Comparison of ENCODE assay signal across 26 cellular contexts in the genomic region with DNA sequence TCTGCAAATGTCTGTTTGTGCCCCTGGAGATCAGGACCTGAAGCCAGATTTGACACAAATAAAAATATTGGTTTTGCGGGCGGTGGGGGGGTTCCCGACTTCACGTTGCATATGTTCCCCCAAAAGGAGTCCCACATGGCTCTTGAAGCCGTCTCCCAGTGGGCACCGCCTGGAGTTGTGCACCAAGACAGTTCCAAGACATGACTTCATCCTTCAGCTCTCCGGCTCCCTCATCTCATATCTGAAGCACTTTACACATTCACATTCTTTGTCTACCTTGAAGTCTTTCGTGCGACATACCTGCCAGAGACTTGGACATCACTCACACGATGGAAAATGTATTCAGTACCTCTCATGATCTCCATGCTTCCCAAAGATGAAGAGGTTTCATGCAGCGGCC.
"Had no signal": no experiment of that assay in that cellular context is flagged by ENCODE, and none has a peak within 500 bp of the region (broad histone marks: within the 10 kb centered on the region; RNA-seq: fewer than 3 reads in every experiment).

No MANE protein-coding gene starts in this region.

- H3K4me1 ChIP-seq: stomach, suprapubic skin, testis, thyroid gland, tibial artery, tibial nerve, transverse colon, upper lobe of left lung, upper lobe of right lung, uterus, vagina had no signal

- H3K27me3 ChIP-seq: stomach, suprapubic skin, testis, thyroid gland, tibial artery, tibial nerve, transverse colon, upper lobe of left lung, upper lobe of right lung, uterus, vagina had no signal

- DNase-seq: stimulated activated CD4-positive, alpha-beta T cell treated with anti-CD3 and anti-CD28 coated beads, Interleukin-2, amount 100 ng/mL, for 24 hours; stimulated activated CD4-positive, alpha-beta T cell treated with anti-CD3 and anti-CD28 coated beads, Interleukin-2, amount 100 ng/mL, for 48 hours; stimulated activated CD4-positive, alpha-beta T cell treated with anti-CD3 and anti-CD28 coated beads, Interleukin-4, amount 100 ng/mL, for 1 hour; stimulated activated CD4-positive, alpha-beta T cell treated with anti-CD3 and anti-CD28 coated beads, Interleukin-4, amount 100 ng/mL, for 24 hours; stimulated activated CD4-positive, alpha-beta T cell treated with anti-CD3 and anti-CD28 coated beads, Interleukin-4, amount 100 ng/mL, for 4 hours; stimulated activated CD8-positive, alpha-beta memory T cell treated with anti-CD3 and anti-CD28 coated beads, Interleukin-4, amount 100 ng/mL, for 48 hours; stimulated activated naive B cell treated with anti-CD40 and anti-IgM and Interleukin-4, amounts not matched to agents 10 μg/mL and 1 μg/mL and 100 μg/mL, for 72 hours; stimulated activated naive CD4-positive, alpha-beta T cell; stimulated activated naive CD4-positive, alpha-beta T cell treated with Interleukin-2 at 50 U/mL for 16 hours; stimulated activated naive CD8-positive, alpha-beta T cell treated with anti-CD3 and anti-CD28 coated beads, Interleukin-15, amount 100 ng/mL, for 72 hours; stimulated activated naive CD8-positive, alpha-beta T cell treated with anti-CD3 and anti-CD28 coated beads, Interleukin-15, Interleukin-2, amounts not matched to agents 100 U/mL and 50 U/mL, for 24 hours; stomach; substantia nigra; testis; thyroid gland; tibial artery; transverse colon; upper lobe of left lung; upper lobe of right lung; uterus had no signal

- H3K27ac ChIP-seq: stomach, suprapubic skin, testis, thoracic aorta, thyroid gland, tibial artery, tibial nerve, transverse colon, upper lobe of left lung, upper lobe of right lung, uterus, vagina had no signal

- ATAC-seq: stimulated activated effector memory CD8-positive, alpha-beta T cell treated with anti-CD3 and anti-CD28 coated beads, Interleukin-12 subunit alpha, Interleukin-12 subunit beta, amount 100 ng/mL, for 72 hours; stimulated activated memory B cell treated with anti-CD40 and anti-IgM and Interleukin-4, amounts not matched to agents 10 μg/mL and 1 μg/mL and 100 μg/mL, for 72 hours; stimulated activated naive B cell treated with anti-CD40 and anti-IgM and Interleukin-4, amounts not matched to agents 10 μg/mL and 1 μg/mL and 100 μg/mL, for 72 hours; stimulated activated naive CD8-positive, alpha-beta T cell treated with anti-CD3 and anti-CD28 coated beads, Interleukin-15, amount 100 ng/mL, for 72 hours; stimulated activated naive CD8-positive, alpha-beta T cell treated with anti-CD3 and anti-CD28 coated beads, Interleukin-15, Interleukin-2, amounts not matched to agents 100 U/mL and 50 U/mL, for 24 hours; upper lobe of right lung had no signal

- H3K9me3 ChIP-seq: suprapubic skin, testis, thyroid gland, tibial artery, transverse colon, upper lobe of right lung, uterus, vagina had no signal

- H3K36me3 ChIP-seq: stomach, suprapubic skin, thoracic aorta, thyroid gland, tibial artery, tibial nerve, transverse colon, upper lobe of left lung, upper lobe of right lung, uterus, vagina had no signal

- H3K4me3 ChIP-seq: stomach, suprapubic skin, testis, thoracic aorta, thyroid gland, tibial artery, tibial nerve, transverse colon, upper lobe of left lung, upper lobe of right lung, uterus, vagina had no signal
